10 cellular contexts compared by ENCODE assay signal in genomic region chr5:172906436-172906835, GRCh38. TPM values are rescaled to one million over a fixed set of nuclear protein-coding genes. Genes with fewer than 3 reads are reported as not detected.
DNase-seq lines count a peak whose midpoint lies in the region; ATAC-seq and TF ChIP-seq lines count a peak whose summit lies in the region.
"Had no signal": no experiment of that assay in that cellular context is flagged by ENCODE, and none has a peak within 500 bp of the region (broad histone marks: within the 10 kb centered on the region; RNA-seq: fewer than 3 reads in every experiment).

No MANE protein-coding gene starts in this region.

- TF ChIP-seq CTCF in GM10248 (IDR thresholded peaks at IDR 0.05; ENCODE audit: control extremely low read depth, extremely low read depth, low read depth, missing control alignments) (no peak), osteocyte (IDR thresholded peaks at IDR 0.05) (no peak), mucosa of descending colon (IDR thresholded peaks at IDR 0.05) (no peak)

- in situ Hi-C loops in GM23248 (cut with MboI), result loop anchor here (10.0 kb wide), 1 partner anchor 132 kb away; the partner anchor contains the start of gene DUSP1

- H3K4me2 ChIP-seq in GM23248 (ENCODE audit: unreplicated experiment), result no peak overlapping the region

- WGBS in GM23248 (ENCODE audit: low coverage in 1 of 2, low lambda C conversion rate in 2 of 2, missing lambda C conversion rate in 2 of 2), 2 experiments, result 92 to 96% methylated on average over 6 of the region's 6 CpGs

- H3K4me3 ChIP-seq in GM23248 (no peak overlapping the region), mucosa of descending colon (no peak overlapping the region)

- no peaks in the 10 kb centered on the region for H4K20me1 ChIP-seq in GM23248 (ENCODE audit: insufficient read depth)

- H3K9me3 ChIP-seq in GM23248 (ENCODE audit: low read depth) (no peaks in the 10 kb centered on the region), mucosa of descending colon (no peaks in the 10 kb centered on the region)

- no peaks in the 10 kb centered on the region for H3K27me3 Mint-ChIP-seq in osteocyte (ENCODE audit: unreplicated experiment)
- no peaks in the 10 kb centered on the region for H3K27me3 Mint-ChIP-seq in activated CD4-positive, alpha-beta T cell treated with anti-CD3 and anti-CD28 coated beads, Interleukin-2, amount 10 ng/mL, durations not matched to agents 24 days and 14 days

- peak overlapping the region; percentile 98 for H3K27ac Mint-ChIP-seq in osteocyte (ENCODE audit: unreplicated experiment)
- H3K27ac Mint-ChIP-seq in activated CD4-positive, alpha-beta T cell treated with anti-CD3 and anti-CD28 coated beads, Interleukin-2, amount 10 ng/mL, durations not matched to agents 24 days and 14 days, result no peak overlapping the region

- H3K9me3 Mint-ChIP-seq in osteocyte (ENCODE audit: unreplicated experiment), result no peaks in the 10 kb centered on the region
- H3K9me3 Mint-ChIP-seq in activated CD4-positive, alpha-beta T cell treated with anti-CD3 and anti-CD28 coated beads, Interleukin-2, amount 10 ng/mL, durations not matched to agents 24 days and 14 days, result no peaks in the 10 kb centered on the region

- H3K36me3 ChIP-seq in GM23248 (ENCODE audit: low read depth) (no peaks in the 10 kb centered on the region), mucosa of descending colon (ENCODE audit: low read depth) (no peaks in the 10 kb centered on the region)

- no peaks in the 10 kb centered on the region for H3K9me2 ChIP-seq in GM23248 (ENCODE audit: insufficient read depth)

- H3K4me3 Mint-ChIP-seq in osteocyte (ENCODE audit: unreplicated experiment), result no peak overlapping the region
- H3K4me3 Mint-ChIP-seq in activated CD4-positive, alpha-beta T cell treated with anti-CD3 and anti-CD28 coated beads, Interleukin-2, amount 10 ng/mL, durations not matched to agents 24 days and 14 days, result no peak overlapping the region

- peak; percentile 73 for DNase-seq in GM10248 (ENCODE audit: extremely low spot score)
- peak; percentile 40 for DNase-seq in GM23248
- DNase-seq in amniotic epithelial cell (ENCODE audit: low read depth), result peak; percentile 87
- no peak for DNase-seq in osteocyte (ENCODE audit: extremely low spot score, unreplicated experiment)
- no peak for DNase-seq in iPS-NIHi11 (ENCODE audit: low spot score)
- no peak for DNase-seq in cerebellar cortex (ENCODE audit: low spot score)
- DNase-seq in activated CD4-positive, alpha-beta T cell treated with anti-CD3 and anti-CD28 coated beads, Interleukin-2, amount 10 ng/mL, durations not matched to agents 24 days and 14 days, result no peak
- DNase-seq in mucosa of descending colon, result no peak
- DNase-seq: activated CD4-positive, alpha-beta T cell treated with anti-CD3 and anti-CD28 coated beads, Interleukin-2, amount 50 U/mL, for 4 hours; stimulated activated CD4-positive, alpha-beta T cell treated with anti-CD3 and anti-CD28 coated beads, Interleukin-4, amount 100 ng/mL, for 24 hours had no signal

- H3K4me1 ChIP-seq in GM23248 (ENCODE audit: insufficient read depth) (peaks cover 59% of the 10 kb centered on the region), mucosa of descending colon (ENCODE audit: low read depth) (peaks cover 30% of the 10 kb centered on the region)

- H3K79me2 ChIP-seq in GM23248 (ENCODE audit: insufficient read depth), result peaks cover 18% of the 10 kb centered on the region

- H3K4me1 Mint-ChIP-seq in osteocyte (ENCODE audit: unreplicated experiment), result peaks cover 73% of the 10 kb centered on the region
- no peaks in the 10 kb centered on the region for H3K4me1 Mint-ChIP-seq in activated CD4-positive, alpha-beta T cell treated with anti-CD3 and anti-CD28 coated beads, Interleukin-2, amount 10 ng/mL, durations not matched to agents 24 days and 14 days

- H3F3A ChIP-seq in GM23248 (ENCODE audit: insufficient read depth), result peaks cover 60% of the 10 kb centered on the region

- no peak for ATAC-seq in mucosa of descending colon

- no peak overlapping the region for H3K27ac ChIP-seq in GM23248

- H3K9ac ChIP-seq in GM23248, result no peak overlapping the region

- peaks cover 10% of the 10 kb centered on the region for H3K36me3 Mint-ChIP-seq in osteocyte (ENCODE audit: unreplicated experiment)
- H3K36me3 Mint-ChIP-seq in activated CD4-positive, alpha-beta T cell treated with anti-CD3 and anti-CD28 coated beads, Interleukin-2, amount 10 ng/mL, durations not matched to agents 24 days and 14 days (ENCODE audit: low read depth), result no peaks in the 10 kb centered on the region

- POLR2A ChIA-PET in GM10248 (lab: Yijun Ruan, JAX), result interaction anchor here (2.1 kb wide), 1 partner anchor 135 kb away, joined by 11 read pairs; the partner anchor contains the start of gene DUSP1

- H2AFZ ChIP-seq in GM23248, result no peak overlapping the region

- no peaks in the 10 kb centered on the region for H3K27me3 ChIP-seq in GM23248 (replicated peaks; ENCODE audit: insufficient read depth)

- CTCF ChIA-PET in GM10248 (lab: Yijun Ruan, JAX), result interaction anchor here (1.2 to 3.3 kb wide), 8 partner anchors 11 to 194 kb away, joined by 3 to 34 read pairs (median 7); partner anchors contain the start of gene DUSP1

- intact Hi-C loops in activated CD4-positive, alpha-beta T cell treated with anti-CD3 and anti-CD28 coated beads, Interleukin-2, amount 10 ng/mL, durations not matched to agents 24 days and 14 days (cut with micrococcal nuclease), result no loop called here
- intact Hi-C loops in mucosa of descending colon (cut with DNase I, micrococcal nuclease), result loop anchor here in 1 of 2 donors (10.0 kb wide), 1 partner anchor 132 kb away; the partner anchor contains the start of gene DUSP1

RNA-seq across cellular contexts. Expression of gene RPL26L1, which starts 52.8 kb away (rescaled TPM):
- 24.3 and 30.7 TPM in 2 replicates for total RNA-seq in GM23248 (2014; rRNA removed; shearing (Covaris generic))
- polyA plus RNA-seq in GM23248 (2016; fragmentation: Nextera tagmentation; extraction: Ambion mirVana), result 102 and 104 TPM in 2 replicates
- total RNA-seq in osteocyte, result 43.5 and 45.1 TPM in 2 replicates
- total RNA-seq in activated CD4-positive, alpha-beta T cell treated with anti-CD3 and anti-CD28 coated beads, Interleukin-2, amount 10 ng/mL, durations not matched to agents 24 days and 14 days, result 76.7 and 77.8 TPM in 2 replicates
- 10 to 100 TPM; 16.1 to 26.5 (median 22.2) TPM for total RNA-seq in mucosa of descending colon

Comparison
In these comparisons a context has a peak if more than half of its experiments do, and no peak if none do; other contexts are left out.
1. DNase-seq: peak in GM10248 (single experiment), GM23248 (single experiment) and amniotic epithelial cell (single experiment); none in osteocyte (single experiment), iPS-NIHi11 (single experiment), cerebellar cortex (single experiment), activated CD4-positive, alpha-beta T cell treated with anti-CD3 and anti-CD28 coated beads, Interleukin-2, amount 10 ng/mL, durations not matched to agents 24 days and 14 days (single experiment) and mucosa of descending colon (0 of 3).